ENCODE assay signal across 8 cellular contexts in genomic region chr14:50831704-50832130, GRCh38. TPM values are rescaled to one million over a fixed set of nuclear protein-coding genes. Genes with fewer than 3 reads are reported as not detected.
A peak's percentile ranks its signal among the peaks of the same experiment; 100 is the strongest.
DNase-seq lines count a peak whose midpoint lies in the region; FAIRE-seq and TF ChIP-seq lines count a peak whose summit lies in the region.

No MANE protein-coding gene starts in this region.

- H3K4me3 ChIP-seq in GM06990 (replicated peaks; ENCODE audit: low read depth, low read length) (peak overlapping the region; percentile 84), PC-9 (peak overlapping the region; percentile 79), endothelial cell of umbilical vein (replicated peaks in 1 of 3; ENCODE audit: insufficient read depth in 1 of 3, low read depth in 1 of 3, low read length in 3 of 3) (peak overlapping the region; percentile 64 to 92 (median 67)), neuron (ENCODE audit: low read length) (peak overlapping the region; percentile 79)

- FAIRE-seq in endothelial cell of umbilical vein (lab: Jason Lieb, UNC): peak; percentile 37

- H2AFZ ChIP-seq in PC-9: peak overlapping the region; percentile 95
- H2AFZ ChIP-seq in endothelial cell of umbilical vein (ENCODE audit: low read depth, low read length): peak overlapping the region; percentile 98
- peak overlapping the region; percentile 70 for H2AFZ ChIP-seq in neuron (ENCODE audit: low read depth, low read length)

- H3K79me2 ChIP-seq in PC-9 (ENCODE audit: low read depth) (peaks cover 13% of the 10 kb centered on the region; the same call in 1 of the 2 replicates), endothelial cell of umbilical vein (ENCODE audit: control insufficient read depth, insufficient read depth, low read length) (peaks cover 33% of the 10 kb centered on the region)

- TF ChIP-seq CTCF in GM06990 (IDR thresholded peaks at IDR 0.05; ENCODE audit: insufficient read depth, low read length, poor library complexity, severe bottlenecking): no peak
- TF ChIP-seq CTCF in PC-9 (conservative IDR thresholded peaks at IDR 0.05): no peak
- no peak for TF ChIP-seq CTCF in endothelial cell of umbilical vein (IDR thresholded peaks at IDR 0.05; ENCODE audit: extremely low read depth in 1 of 2, insufficient read depth in 1 of 2, low read depth in 1 of 2, low read length in 2 of 2)
- no peak for TF ChIP-seq CTCF in GM10266 (IDR thresholded peaks at IDR 0.05; ENCODE audit: control insufficient read depth, insufficient read depth, low read depth, missing control alignments)

- CTCF ChIA-PET in PC-9 (lab: Charles Lee): interaction anchor here (0.6 to 2.1 kb wide), 2 partner anchors 29 to 93 kb away, joined by 7 to 10 read pairs; no protein-coding TSS in a partner anchor
- CTCF ChIA-PET in endothelial cell of umbilical vein (lab: Charles Lee): interaction anchor here (1.0 to 7.5 kb wide), 3 partner anchors 27 to 69 kb away, joined by 3 to 72 read pairs (median 3); no protein-coding TSS in a partner anchor

- no peak overlapping the region for H3K9ac ChIP-seq in endothelial cell of umbilical vein (replicated peaks; ENCODE audit: extremely low read depth, insufficient read depth, low read length)

- BruUV-seq in PC-9 (replicated peaks; lab: Mats Ljungman, UMichigan) (no TSS peak), endothelial cell of umbilical vein (replicated peaks; lab: Mats Ljungman, UMichigan) (no TSS peak)

- POLR2A ChIA-PET in PC-9 (lab: Charles Lee; ENCODE audit: unreplicated experiment): interaction anchor here (0.5 kb wide), 1 partner anchor 29 kb away, joined by 3 read pairs; no protein-coding TSS in a partner anchor
- POLR2A ChIA-PET in endothelial cell of umbilical vein (lab: Charles Lee): interaction anchor here (0.6 kb wide), 1 partner anchor 117 kb away, joined by 3 read pairs; no protein-coding TSS in a partner anchor

- H3F3A ChIP-seq in PC-9 (ENCODE audit: insufficient read depth, low read depth): no peaks in the 10 kb centered on the region

- H3K27ac ChIP-seq in PC-9 (no peak overlapping the region), endothelial cell of umbilical vein (ENCODE audit: insufficient read depth, low read depth, low read length) (no peak overlapping the region)

- H3K9me2 ChIP-seq in PC-9 (ENCODE audit: insufficient read depth): no peaks in the 10 kb centered on the region

- no peaks in the 10 kb centered on the region for H3K9me3 ChIP-seq in PC-9 (ENCODE audit: insufficient read depth, low read depth)
- H3K9me3 ChIP-seq in endothelial cell of umbilical vein (replicated peaks; ENCODE audit: control insufficient read depth, insufficient read depth, low read length): no peaks in the 10 kb centered on the region
- no peaks in the 10 kb centered on the region for H3K9me3 ChIP-seq in neuron (ENCODE audit: low read length)

- 0 out of 2 replicates have a peak, but pooled peaks cover 8% of the 10 kb centered on the region for H3K4me1 ChIP-seq in PC-9 (replicated peaks; ENCODE audit: insufficient read depth)
- peaks cover 20% of the 10 kb centered on the region for H3K4me1 ChIP-seq in endothelial cell of umbilical vein (ENCODE audit: control insufficient read depth, extremely low read depth, insufficient read depth, low read length)
- peaks cover 35% of the 10 kb centered on the region for H3K4me1 ChIP-seq in neuron (ENCODE audit: insufficient read depth, low read length)

- peak overlapping the region; percentile 95 for H3K4me2 ChIP-seq in PC-9
- peak overlapping the region; percentile 49 for H3K4me2 ChIP-seq in endothelial cell of umbilical vein (ENCODE audit: insufficient read depth, low read length)

- H4K20me1 ChIP-seq in PC-9 (ENCODE audit: insufficient read depth) (peaks cover 15% of the 10 kb centered on the region), endothelial cell of umbilical vein (replicated peaks; ENCODE audit: control insufficient read depth, extremely low read depth, insufficient read depth, low read length) (peaks cover 8% of the 10 kb centered on the region)

- intact Hi-C loops in PC-9 (cut with micrococcal nuclease; ENCODE audit: unreplicated experiment) (no loop called here), endothelial cell of umbilical vein (cut with micrococcal nuclease) (loop anchor here (1.0 to 10.0 kb wide), 4 partner anchors 15 to 517 kb away; partner anchors contain the start of genes DMAC2L and L2HGDH)

- DNase-seq in GM06990 (ENCODE audit: extremely low read depth, insufficient read length) (no peak), PC-9 (no peak), endothelial cell of umbilical vein (ENCODE audit: low read depth, low spot score) (no peak), GM10266 (ENCODE audit: extremely low spot score) (no peak), AML-193 (lab: John Stamatoyannopoulos, UW) (no peak), NCI-H1092 treated with DMSO at 0.1 percent for 48 hours (lab: John Stamatoyannopoulos, UW) (no peak)
- DNase-seq in stimulated activated CD4-positive, alpha-beta T cell treated with anti-CD3 and anti-CD28 coated beads, Interleukin-2, amount 100 ng/mL, for 24 hours: no peak

- TF ChIP-seq POLR2A in endothelial cell of umbilical vein (IDR thresholded peaks at IDR 0.05; ENCODE audit: low read depth, low read length): no peak

- dilution Hi-C loops in endothelial cell of umbilical vein (cut with MboI; ENCODE audit: extremely low pct_ligation_motif_present, low sequenced_read_pairs): no loop called here

- no peaks in the 10 kb centered on the region for H3K9me1 ChIP-seq in endothelial cell of umbilical vein (replicated peaks; ENCODE audit: control insufficient read depth, extremely low read depth, insufficient read depth, low read length)

- H3K27me3 ChIP-seq in GM06990 (replicated peaks; ENCODE audit: control insufficient read depth, insufficient read depth, low read length) (no peaks in the 10 kb centered on the region), PC-9 (ENCODE audit: insufficient read depth, low read depth) (no peaks in the 10 kb centered on the region), endothelial cell of umbilical vein (ENCODE audit: control insufficient read depth in 2 of 2, insufficient read depth in 2 of 2, low read length in 2 of 2) (no peaks in the 10 kb centered on the region), neuron (ENCODE audit: insufficient read depth, low read length) (no peaks in the 10 kb centered on the region)

- peaks cover 2% of the 10 kb centered on the region; the same call in 1 of the 2 replicates for H3K36me3 ChIP-seq in GM06990 (ENCODE audit: control insufficient read depth, insufficient read depth, low read length)
- H3K36me3 ChIP-seq in PC-9 (ENCODE audit: low read depth): no peaks in the 10 kb centered on the region
- H3K36me3 ChIP-seq in endothelial cell of umbilical vein (ENCODE audit: control insufficient read depth in 2 of 2, extremely low read depth in 1 of 2, insufficient read depth in 2 of 2, low read length in 2 of 2): peaks cover 0 to under 1% of the 10 kb centered on the region in 2 experiments
- H3K36me3 ChIP-seq in neuron (ENCODE audit: insufficient read depth, low read length): no peaks in the 10 kb centered on the region

TF ChIP-seq in endothelial cell of umbilical vein, 7 proteins besides CTCF, POLR2A, EP300 and RAD21:
- no peak for TF ChIP-seq JUN (IDR thresholded peaks at IDR 0.05; ENCODE audit: borderline replicate concordance, insufficient read depth, insufficient read length, low read depth)
- TF ChIP-seq EZH2 (IDR thresholded peaks at IDR 0.05; ENCODE audit: borderline replicate concordance, low read depth, low read length, severe bottlenecking): no peak
- no peak for TF ChIP-seq GATA2 (IDR thresholded peaks at IDR 0.05; ENCODE audit: insufficient read depth, insufficient read length, low read depth, low read length)
- TF ChIP-seq FOS (IDR thresholded peaks at IDR 0.05; ENCODE audit: borderline replicate concordance, insufficient read depth, low read length): no peak
- TF ChIP-seq MAX (IDR thresholded peaks at IDR 0.05; ENCODE audit: insufficient read depth, insufficient read length): no peak
- TF ChIP-seq POLR2AphosphoS5 (IDR thresholded peaks at IDR 0.05; ENCODE audit: insufficient read depth, low read depth, low read length): no peak

RNA-seq across cellular contexts. Expression of gene NIN, which starts 0.8 kb away (rescaled TPM):
- total RNA-seq in PC-9 (2021): 34.3 and 36.5 TPM in 2 replicates
- total RNA-seq in endothelial cell of umbilical vein: 68.2 and 76.3 TPM in 2 replicates
- 6.5 and 7.1 TPM in 2 replicates for polyA plus RNA-seq in endothelial cell of umbilical vein
- polyA plus RNA-seq in endothelial cell of umbilical vein (2011; cell fraction: cytosol; rRNA removed): 11.8 and 14.1 TPM in 2 replicates
- 28.9 and 40.7 TPM in 2 replicates for polyA plus RNA-seq in endothelial cell of umbilical vein (2011; cell fraction: nucleus; rRNA removed)
- polyA plus RNA-seq in endothelial cell of umbilical vein (2012): 24.6 and 38.0 TPM in 2 replicates
- polyA minus RNA-seq in endothelial cell of umbilical vein: 67.2 and 81.4 TPM in 2 replicates
- polyA minus RNA-seq in endothelial cell of umbilical vein (2011; cell fraction: cytosol; rRNA and poly(A)+ RNA removed): 7.7 TPM
- 57.7 and 69.8 TPM in 2 replicates for polyA minus RNA-seq in endothelial cell of umbilical vein (2011; cell fraction: nucleus; rRNA and poly(A)+ RNA removed)

RNA-seq across cellular contexts. Expression of gene ABHD12B, which starts 40.1 kb away (rescaled TPM):
- total RNA-seq in PC-9 (2021): not detected in 2 replicates
- total RNA-seq in endothelial cell of umbilical vein: not detected in 2 replicates
- not detected in 2 replicates for polyA plus RNA-seq in endothelial cell of umbilical vein
- polyA plus RNA-seq in endothelial cell of umbilical vein (2011; cell fraction: cytosol; rRNA removed): not detected in 2 replicates
- polyA plus RNA-seq in endothelial cell of umbilical vein (2011; cell fraction: nucleus; rRNA removed): not detected in 2 replicates
- polyA plus RNA-seq in endothelial cell of umbilical vein (2012): 0.19 TPM in 1 of 2 replicates, not detected in the other
- not detected in 2 replicates for polyA minus RNA-seq in endothelial cell of umbilical vein
- not detected for polyA minus RNA-seq in endothelial cell of umbilical vein (2011; cell fraction: cytosol; rRNA and poly(A)+ RNA removed)
- not detected in 2 replicates for polyA minus RNA-seq in endothelial cell of umbilical vein (2011; cell fraction: nucleus; rRNA and poly(A)+ RNA removed)
